ENCODE assay signal across 23 cellular contexts in the genomic region with DNA sequence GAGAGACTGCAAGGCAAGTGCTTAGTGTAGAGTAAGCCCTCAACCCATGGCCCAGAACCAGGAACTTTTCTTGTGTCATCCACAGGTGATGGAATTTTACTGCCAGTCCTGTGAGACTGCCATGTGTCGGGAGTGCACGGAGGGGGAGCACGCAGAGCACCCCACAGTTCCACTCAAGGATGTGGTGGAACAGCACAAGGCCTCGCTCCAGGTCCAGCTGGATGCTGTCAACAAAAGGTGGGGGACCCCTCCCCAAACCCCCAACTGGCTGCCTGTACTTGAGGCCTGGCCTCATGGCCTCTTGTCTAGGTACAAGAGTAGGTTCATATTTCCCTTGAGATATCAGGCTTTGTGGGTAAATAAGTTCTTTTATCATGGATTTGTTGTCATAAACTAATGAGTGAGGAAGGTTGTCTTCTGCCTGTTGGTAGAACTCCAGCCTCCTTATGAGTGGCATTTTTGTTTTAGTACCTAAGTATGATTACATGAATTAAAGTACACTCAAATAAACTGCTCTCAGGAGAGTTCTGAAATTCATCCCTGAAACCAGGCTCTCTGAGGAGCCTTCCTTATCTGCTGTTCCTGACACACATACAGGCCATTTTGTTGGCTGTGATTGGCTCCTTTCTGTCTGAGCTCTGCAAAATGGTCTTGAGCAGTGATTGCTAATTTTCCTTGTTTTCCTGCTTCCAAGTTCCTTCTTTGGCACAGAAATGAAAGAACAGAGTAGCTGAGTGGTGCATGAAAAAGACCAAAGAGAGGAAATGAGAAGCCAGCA. TPM values are rescaled to one million over a fixed set of nuclear protein-coding genes. Genes with fewer than 3 reads are reported as not detected.
A peak's percentile ranks its signal among the peaks of the same experiment; 100 is the strongest.
DNase-seq lines count a peak whose midpoint lies in the region; ATAC-seq, FAIRE-seq and TF ChIP-seq lines count a peak whose summit lies in the region.
"Had no signal": no experiment of that assay in that cellular context is flagged by ENCODE, and none has a peak within 500 bp of the region (broad histone marks: within the 10 kb centered on the region; RNA-seq: fewer than 3 reads in every experiment).

No MANE protein-coding gene starts in this region.

- H4K8ac ChIP-seq in H1 (ENCODE audit: extremely low read depth, insufficient read depth, low read length): peak overlapping the region; percentile 38; the same call in 1 of the 2 replicates

- H4K5ac ChIP-seq in H1 (ENCODE audit: insufficient read length, low read depth, low read length): no peak overlapping the region

- TF ChIP-seq POLR2A in H1 (IDR thresholded peaks at IDR 0.05; ENCODE audit: control extremely low read depth in 1 of 2, low read depth in 2 of 2, low read length in 2 of 2): no peak

- H2AK5ac ChIP-seq in H1 (ENCODE audit: low read depth, low read length): no peak overlapping the region

- no peak overlapping the region for H3K4me3 ChIP-seq in H1 (ENCODE audit: extremely low read depth in 1 of 4, insufficient read depth in 2 of 4, low read depth in 3 of 4, low read length in 4 of 4)
- H3K4me3 ChIP-seq in mesodermal cell (ENCODE audit: extremely low read depth, insufficient read depth, low read length, poor library complexity, severe bottlenecking): no peak overlapping the region
- H3K4me3 ChIP-seq in Karpas-422 (ENCODE audit: low read length): no peak overlapping the region
- H3K4me3 ChIP-seq: A549, GM12878, K562 had no signal

- CTCF ChIA-PET in H1 (lab: Charles Lee; ENCODE audit: partially characterized antibody): interaction anchor here (1.3 to 1.5 kb wide), 3 partner anchors 16 to 35 kb away, joined by 3 read pairs; no protein-coding TSS in a partner anchor

- H3K56ac ChIP-seq in H1 (replicated peaks; ENCODE audit: insufficient read length, low read depth, low read length): no peak overlapping the region

- FAIRE-seq in H1 (lab: Jason Lieb, UNC): no peak
- FAIRE-seq: A549, GM12878, GM18507, K562 had no signal

- no peak overlapping the region for H3K18ac ChIP-seq in H1 (ENCODE audit: extremely low read depth, low read length)

- 94% methylated on average over 4 of the region's 4 CpGs; no CpG with 5 or more reads in 1 of the 2 experiments for WGBS in H1 (ENCODE audit: extremely low coverage in 1 of 2, insufficient coverage in 1 of 2, insufficient read length in 1 of 2, insufficient replicate concordance in 2 of 2, low coverage in 1 of 2, low lambda C conversion rate in 2 of 2, missing lambda C conversion rate in 1 of 2), 2 experiments
- 96 to 100% methylated on average over 3 to 4 of the region's 4 CpGs for WGBS in mesodermal cell (ENCODE audit: insufficient coverage in 2 of 2), 2 experiments

- DNase-seq in left ventricle myocardium superior: no peak
- no peak for DNase-seq in cardiac septum (ENCODE audit: low spot score)
- DNase-seq in H1 (ENCODE audit: low read depth in 1 of 2, low spot score in 2 of 2): no peak
- DNase-seq in mucosa of gallbladder (ENCODE audit: low spot score): no peak
- DNase-seq in Karpas-422: no peak
- DNase-seq in C1 segment of cervical spinal cord (lab: John Stamatoyannopoulos, UW): no peak
- no peak for DNase-seq in activated CD4-positive, alpha-beta T cell treated with anti-CD3 and anti-CD28 coated beads for 4 hours
- DNase-seq: DMS 273 treated with DMSO at 0.1 percent for 48 hours, GDM1, HFFc6, MV-4-11, NCI-H1417, NCI-H187 treated with DMSO at 0.1 percent for 48 hours, NCI-H2171 treated with DMSO at 0.1 percent for 48 hours, NCI-H446 treated with DMSO at 0.1 percent for 48 hours, NCI-H774 had no signal

- H2BK15ac ChIP-seq in H1 (ENCODE audit: low read length): no peak overlapping the region

- ATAC-seq in left ventricle myocardium superior: peak; percentile 35
- ATAC-seq: A549, GM12878, K562 had no signal

- TF ChIP-seq EP300 in H1 (IDR thresholded peaks at IDR 0.05; ENCODE audit: borderline replicate concordance in 1 of 2, low read depth in 2 of 2, low read length in 2 of 2): no peak

- H3K23ac ChIP-seq in H1 (ENCODE audit: insufficient read length): no peak overlapping the region

- no peaks in the 10 kb centered on the region for H3K9me2 ChIP-seq in Karpas-422 (replicated peaks; ENCODE audit: insufficient read depth, low read length)

- H3K23me2 ChIP-seq in H1 (ENCODE audit: low read depth, low read length): no peaks in the 10 kb centered on the region

- no peak overlapping the region for H2BK120ac ChIP-seq in H1 (replicated peaks; ENCODE audit: low read depth, low read length)

- intact Hi-C loops in left ventricle myocardium superior (cut with micrococcal nuclease) (no loop called here), cardiac septum (cut with DNase I) (no loop called here)

- H3K4me1 ChIP-seq in H1 (replicated peaks in 1 of 4; ENCODE audit: control insufficient read depth in 3 of 4, insufficient read depth in 4 of 4, low read length in 3 of 4): peaks cover 0 to 11% (median 1%) of the 10 kb centered on the region in 4 experiments; a peak in 4 of 7 replicates
- H3K4me1 ChIP-seq in mesodermal cell (ENCODE audit: control insufficient read depth, insufficient read depth, low read length, poor library complexity, severe bottlenecking): no peaks in the 10 kb centered on the region
- H3K4me1 ChIP-seq in Karpas-422 (ENCODE audit: low read length): 0 out of 2 replicates have a peak, but pooled peaks cover 3% of the 10 kb centered on the region

- no peak overlapping the region for H3K14ac ChIP-seq in H1 (ENCODE audit: insufficient read length)

- H3K9ac ChIP-seq in H1 (replicated peaks in 1 of 4; ENCODE audit: extremely low read depth in 1 of 4, low read depth in 3 of 4, low read length in 3 of 4) (no peak overlapping the region), Karpas-422 (ENCODE audit: low read length) (no peak overlapping the region)

- H3K27me3 ChIP-seq in H1 (replicated peaks in 1 of 4; ENCODE audit: control insufficient read depth in 3 of 4, extremely low read depth in 1 of 4, insufficient read depth in 3 of 4, low read length in 3 of 4) (0 out of 7 replicates have a peak, but pooled peaks cover 0 to 3% (median 0%) of the 10 kb centered on the region in 4 experiments), Karpas-422 (ENCODE audit: low read length) (no peaks in the 10 kb centered on the region)

- no peak for TF ChIP-seq RAD21 in H1 (IDR thresholded peaks at IDR 0.05 in 1 of 2, conservative IDR thresholded peaks at IDR 0.05 in 1 of 2; ENCODE audit: low read depth in 2 of 2, low read length in 2 of 2)

- no peak overlapping the region for H3K4me2 ChIP-seq in H1 (ENCODE audit: insufficient read depth in 1 of 2, low read depth in 2 of 2, low read length in 2 of 2)
- H3K4me2 ChIP-seq in Karpas-422 (ENCODE audit: low read depth, low read length, poor library complexity, severe bottlenecking): no peak overlapping the region
- H3K4me2 ChIP-seq: A549 had no signal

- H2AFZ ChIP-seq in H1 (ENCODE audit: low read length) (no peak overlapping the region), Karpas-422 (ENCODE audit: low read length) (no peak overlapping the region)

- H2BK12ac ChIP-seq in H1 (ENCODE audit: low read depth, low read length): no peak overlapping the region

- H3K79me2 ChIP-seq in H1 (ENCODE audit: control insufficient read depth in 1 of 2, insufficient read depth in 2 of 2, low read length in 2 of 2): no peaks in the 10 kb centered on the region
- H3K79me2 ChIP-seq in Karpas-422 (ENCODE audit: low read length): no peaks in the 10 kb centered on the region

- H3K4ac ChIP-seq in H1 (replicated peaks; ENCODE audit: insufficient read length, low read depth, low read length): no peak overlapping the region

- TF ChIP-seq CTCF in H1 (IDR thresholded peaks at IDR 0.05; ENCODE audit: control extremely low read depth in 1 of 3, insufficient read depth in 1 of 3, low read depth in 1 of 3, low read length in 3 of 3): no peak

- no peak overlapping the region for H2BK5ac ChIP-seq in H1 (ENCODE audit: low read depth, low read length)

- H4K20me1 ChIP-seq in H1 (replicated peaks in 1 of 2; ENCODE audit: control insufficient read depth in 1 of 2, insufficient read depth in 2 of 2, low read length in 2 of 2) (peaks cover 0 to 1% of the 10 kb centered on the region in 2 experiments), Karpas-422 (ENCODE audit: insufficient read depth, low read depth, low read length) (no peaks in the 10 kb centered on the region)

- no peak overlapping the region for H2BK20ac ChIP-seq in H1 (ENCODE audit: low read length)

- peaks cover 12 to 48% (median 19%) of the 10 kb centered on the region in 4 experiments; a peak in 7 of 8 replicates for H3K36me3 ChIP-seq in H1 (ENCODE audit: control insufficient read depth in 2 of 4, insufficient read depth in 4 of 4, low read length in 3 of 4)
- H3K36me3 ChIP-seq in mesodermal cell (ENCODE audit: control insufficient read depth, insufficient read depth, low read length): peaks cover 64% of the 10 kb centered on the region
- H3K36me3 ChIP-seq in Karpas-422 (ENCODE audit: insufficient read depth, low read length): no peaks in the 10 kb centered on the region

- no peaks in the 10 kb centered on the region for H3K79me1 ChIP-seq in H1 (ENCODE audit: low read depth, low read length)

- POLR2A ChIA-PET in H1 (lab: Charles Lee; ENCODE audit: partially characterized antibody): interaction anchor here (1.3 to 1.5 kb wide), 2 partner anchors 16 to 35 kb away, joined by 3 to 6 read pairs; no protein-coding TSS in a partner anchor

- no peak overlapping the region for H3K27ac ChIP-seq in H1 (ENCODE audit: low read depth, low read length)
- peak overlapping the region; percentile 32 for H3K27ac ChIP-seq in mesodermal cell (ENCODE audit: low read depth, low read length, severe bottlenecking)
- H3K27ac ChIP-seq in Karpas-422 (ENCODE audit: low read length): no peak overlapping the region
- H3K27ac ChIP-seq: A549, C4-2B, RWPE1 had no signal

- H3K9me3 ChIP-seq in H1 (ENCODE audit: insufficient read depth in 2 of 2, low read depth in 1 of 2, low read length in 1 of 2): peaks cover 2 to 6% of the 10 kb centered on the region in 2 experiments; a peak in 1 of 4 replicates
- no peaks in the 10 kb centered on the region for H3K9me3 ChIP-seq in mesodermal cell (ENCODE audit: control insufficient read depth, low read length)
- H3K9me3 ChIP-seq in Karpas-422 (ENCODE audit: low read length): no peaks in the 10 kb centered on the region
- H3K9me3 ChIP-seq: A549 had no signal

- no peak overlapping the region for H4K91ac ChIP-seq in H1 (replicated peaks; ENCODE audit: insufficient read length, low read length)

RNA-seq across cellular contexts. Expression of a gene that starts 51.4 kb away (rescaled TPM):
- total RNA-seq in left ventricle myocardium superior (not detected), cardiac septum (not detected), mucosa of gallbladder (1.7 TPM)
- total RNA-seq in H1 (2021; fragmentation: NEBNext Ultra II Directional; extraction: Animal tissue kit (Norgen Biotek cat#: 25700)): 26.2 and 27.4 TPM in 2 replicates
- polyA plus RNA-seq in H1 (2011; rRNA removed): 2.8 and 4.4 TPM in 2 replicates
- polyA plus RNA-seq in H1 (2011; cell fraction: cytosol; rRNA removed): 16.0 TPM
- polyA plus RNA-seq in H1 (2011; cell fraction: nucleus; rRNA removed): 1.6 TPM
- 19.8 to 42.6 TPM (median 21.2 TPM) in 4 replicates for polyA plus RNA-seq in H1 (2012, experiment 1 of 2)
- 18.4 TPM for polyA plus RNA-seq in H1 (2012, experiment 2 of 2)
- polyA plus RNA-seq in H1 (2013, experiment 1 of 2): 40.6 TPM
- polyA plus RNA-seq in H1 (2013, experiment 2 of 2): 37.5 TPM
- 1.5 and 2.2 TPM in 2 replicates for polyA minus RNA-seq in H1 (2011; rRNA and poly(A)+ RNA removed)
- 8.4 TPM for polyA minus RNA-seq in H1 (2011; cell fraction: cytosol; rRNA and poly(A)+ RNA removed)
- polyA minus RNA-seq in H1 (2011; cell fraction: nucleus; rRNA and poly(A)+ RNA removed): 5.8 TPM
- 16.1 TPM for polyA plus RNA-seq in mesodermal cell (2013, experiment 1 of 2)
- 25.3 TPM for polyA plus RNA-seq in mesodermal cell (2013, experiment 2 of 2)
- 46.9 and 47.1 TPM in 2 replicates for total RNA-seq in Karpas-422 (2014; rRNA removed; shearing (Covaris generic); ENCODE audit: low replicate concordance)
